ENCODE assay signal across 1 cellular context in the genomic region with DNA sequence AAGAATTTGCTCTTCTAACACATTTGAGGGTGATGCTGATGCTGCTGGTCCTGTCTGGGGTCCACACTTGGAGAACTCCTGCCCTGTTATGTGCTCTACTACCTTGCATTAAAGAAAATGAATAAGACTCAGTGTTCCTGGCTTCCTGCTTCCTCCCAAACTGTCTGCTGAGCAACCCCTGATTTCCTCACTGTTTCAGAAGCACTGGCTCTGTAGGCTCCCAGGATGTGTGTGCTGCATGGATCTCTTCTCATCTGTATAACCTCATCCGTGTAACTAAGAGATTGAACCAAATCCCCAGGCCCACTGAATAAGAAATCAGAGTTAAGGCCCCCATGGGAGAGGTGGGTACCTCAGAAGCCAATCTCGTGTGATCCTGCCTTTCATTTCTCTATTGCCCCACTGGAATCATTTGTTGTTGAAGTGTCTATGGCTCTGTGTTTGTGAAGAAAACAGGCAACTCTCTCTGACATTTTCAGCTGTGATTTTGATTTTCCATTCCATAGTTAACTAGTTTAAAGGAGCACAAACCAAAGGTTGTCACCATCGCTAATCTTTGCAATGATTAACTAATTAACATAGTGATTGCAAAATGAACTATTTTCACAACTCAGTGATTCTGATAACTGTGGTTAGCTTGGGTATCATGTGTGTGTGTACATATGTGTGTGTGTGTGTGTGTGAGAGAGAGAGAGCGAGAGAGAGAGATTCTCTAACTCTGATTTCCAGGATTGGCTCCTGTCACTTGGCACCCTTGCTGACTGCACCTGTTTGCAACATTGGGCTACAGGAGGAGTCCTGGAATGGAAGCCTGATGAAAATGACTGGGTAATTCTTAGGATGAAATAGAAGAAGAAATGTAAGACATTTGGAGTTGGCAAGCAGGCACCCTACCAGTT.
TF ChIP-seq lines count a peak whose summit lies in the region.

No MANE protein-coding gene starts in this region.

TF ChIP-seq in IMR-90, 13 proteins besides CTCF, POLR2A, EP300 and RAD21 (continued from another document):
- TF ChIP-seq MAFK (IDR thresholded peaks at IDR 0.05; ENCODE audit: low read depth, low read length): no peak
- no peak for TF ChIP-seq RFX5 (IDR thresholded peaks at IDR 0.05; ENCODE audit: low read depth, low read length)
- TF ChIP-seq RCOR1 (IDR thresholded peaks at IDR 0.05; ENCODE audit: insufficient replicate concordance, low read length): no peak
- TF ChIP-seq FOS (IDR thresholded peaks at IDR 0.05; ENCODE audit: low read depth, low read length): no peak
- TF ChIP-seq SMC3 (IDR thresholded peaks at IDR 0.05; ENCODE audit: low read depth, low read length): no peak
- no peak for TF ChIP-seq CEBPB (IDR thresholded peaks at IDR 0.05; ENCODE audit: low read depth, low read length)
- TF ChIP-seq BHLHE40 (IDR thresholded peaks at IDR 0.05; ENCODE audit: low read depth, low read length): no peak
